ENCODE assay signal across 1 cellular context in the genomic region with DNA sequence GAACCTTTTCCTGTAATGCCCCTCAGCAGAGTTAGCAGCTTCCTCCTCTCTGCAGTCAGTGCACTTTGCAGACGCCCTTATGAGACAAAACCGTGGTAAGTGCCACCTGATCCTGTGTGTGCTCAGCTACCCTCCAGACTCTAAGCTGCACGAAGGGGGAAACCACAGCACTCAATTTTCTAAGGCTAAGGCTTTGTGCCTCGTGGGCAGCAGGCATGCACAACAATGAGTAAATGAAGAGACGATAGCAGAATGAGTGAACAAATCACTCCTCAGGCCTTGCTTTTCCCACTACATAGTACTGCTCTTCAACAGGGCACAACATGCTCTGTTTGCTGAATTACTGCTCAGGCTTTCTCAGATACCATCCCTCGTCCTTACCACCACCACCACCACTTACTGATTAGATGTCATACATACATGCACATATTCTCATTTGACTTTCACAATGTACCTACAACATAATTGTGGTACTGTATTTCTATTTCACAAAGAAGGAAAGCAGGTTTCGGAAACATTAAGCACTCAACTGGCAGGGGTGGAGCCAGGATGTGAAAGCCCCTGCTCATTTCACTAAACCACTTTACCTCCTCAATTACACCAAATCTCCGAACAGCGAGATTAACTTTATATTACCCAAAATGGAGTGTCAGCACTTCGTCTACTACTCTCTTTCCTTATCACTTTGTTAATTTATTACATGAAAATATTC.
TF ChIP-seq lines count a peak whose summit lies in the region.

No MANE protein-coding gene starts in this region.

TF ChIP-seq in GM12878, 131 proteins besides CTCF, POLR2A, EP300 and RAD21 (continued from another document and continues in another):
- TF ChIP-seq ZNF687 (IDR thresholded peaks at IDR 0.05) (peak; percentile 93), CUX1 (IDR thresholded peaks at IDR 0.05; ENCODE audit: insufficient replicate concordance, low read depth, low read length) (peak; percentile 81), JUND (IDR thresholded peaks at IDR 0.05; ENCODE audit: low read depth, low read length) (0 out of 2 replicates have a peak, but pooled peaks have one; percentile 29), NFXL1 (IDR thresholded peaks at IDR 0.05; ENCODE audit: borderline replicate concordance) (no peak), ZZZ3 (IDR thresholded peaks at IDR 0.05; ENCODE audit: control insufficient read depth, insufficient read length, low read depth) (no peak), GATAD2B (conservative IDR thresholded peaks at IDR 0.05; ENCODE audit: low read depth) (peak; percentile 86; the same call in 1 of the 2 replicates), TCF12 (IDR thresholded peaks at IDR 0.05; ENCODE audit: low read depth, low read length) (0 out of 2 replicates have a peak, but pooled peaks have one; percentile 60), STAT3 (IDR thresholded peaks at IDR 0.05; ENCODE audit: low read depth, low read length) (0 out of 2 replicates have a peak, but pooled peaks have one; percentile 12), ELK1 (IDR thresholded peaks at IDR 0.05; ENCODE audit: low read depth, low read length) (no peak), STAT1 (conservative IDR thresholded peaks at IDR 0.05) (no peak), SMAD1 (IDR thresholded peaks at IDR 0.05; ENCODE audit: low read depth, partially characterized antibody) (peak; percentile 53), ZBED1 (IDR thresholded peaks at IDR 0.05; ENCODE audit: borderline replicate concordance) (peak; percentile 58), POLR2AphosphoS2 (IDR thresholded peaks at IDR 0.05; ENCODE audit: low read depth, low read length) (peak; percentile 28; the same call in 1 of the 2 replicates), BHLHE40 (IDR thresholded peaks at IDR 0.05; ENCODE audit: borderline replicate concordance in 1 of 2, low read depth in 2 of 2, low read length in 1 of 2) (peak; percentile 40 to 66; a peak in 3 of 4 replicates), SMARCA5 (IDR thresholded peaks at IDR 0.05) (peak; percentile 59), TCF3 (IDR thresholded peaks at IDR 0.05; ENCODE audit: borderline replicate concordance, insufficient read depth, low read depth, low read length) (peak; percentile 65; the same call in 1 of the 2 replicates), TAF1 (IDR thresholded peaks at IDR 0.05; ENCODE audit: borderline replicate concordance, low read depth, low read length) (peak; percentile 36; the same call in 1 of the 2 replicates), BCL11A (IDR thresholded peaks at IDR 0.05; ENCODE audit: low read depth, low read length) (peak; percentile 77), LARP7 (IDR thresholded peaks at IDR 0.05) (no peak; the same call in 1 of the 2 replicates), NFIC (IDR thresholded peaks at IDR 0.05; ENCODE audit: low read depth, low read length) (peak; percentile 82; the same call in 1 of the 2 replicates), SMAD5 (IDR thresholded peaks at IDR 0.05; ENCODE audit: low read depth) (peak; percentile 76; the same call in 1 of the 2 replicates), POU2F2 (IDR thresholded peaks at IDR 0.05; ENCODE audit: borderline replicate concordance, low read depth, low read length) (peak; percentile 65; the same call in 2 of the 3 replicates), POLR2AphosphoS5 (IDR thresholded peaks at IDR 0.05; ENCODE audit: low read length) (peak; percentile 79; the same call in 1 of the 2 replicates), MEF2A (IDR thresholded peaks at IDR 0.05; ENCODE audit: insufficient read depth, low read depth, low read length) (peak; percentile 41; the same call in 1 of the 2 replicates), ZNF24 (IDR thresholded peaks at IDR 0.05) (0 out of 2 replicates have a peak, but pooled peaks have one; percentile 79), CHD2 (IDR thresholded peaks at IDR 0.05; ENCODE audit: borderline replicate concordance, low read depth, low read length) (peak; percentile 24; the same call in 1 of the 2 replicates), RB1 (IDR thresholded peaks at IDR 0.05; ENCODE audit: borderline replicate concordance) (peak; percentile 61; the same call in 1 of the 2 replicates)
- TF ChIP-seq, protein P1, sequence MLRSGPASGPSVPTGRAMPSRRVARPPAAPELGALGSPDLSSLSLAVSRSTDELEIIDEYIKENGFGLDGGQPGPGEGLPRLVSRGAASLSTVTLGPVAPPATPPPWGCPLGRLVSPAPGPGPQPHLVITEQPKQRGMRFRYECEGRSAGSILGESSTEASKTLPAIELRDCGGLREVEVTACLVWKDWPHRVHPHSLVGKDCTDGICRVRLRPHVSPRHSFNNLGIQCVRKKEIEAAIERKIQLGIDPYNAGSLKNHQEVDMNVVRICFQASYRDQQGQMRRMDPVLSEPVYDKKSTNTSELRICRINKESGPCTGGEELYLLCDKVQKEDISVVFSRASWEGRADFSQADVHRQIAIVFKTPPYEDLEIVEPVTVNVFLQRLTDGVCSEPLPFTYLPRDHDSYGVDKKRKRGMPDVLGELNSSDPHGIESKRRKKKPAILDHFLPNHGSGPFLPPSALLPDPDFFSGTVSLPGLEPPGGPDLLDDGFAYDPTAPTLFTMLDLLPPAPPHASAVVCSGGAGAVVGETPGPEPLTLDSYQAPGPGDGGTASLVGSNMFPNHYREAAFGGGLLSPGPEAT (IDR thresholded peaks at IDR 0.05; ENCODE audit: low read depth) = 0 out of 2 replicates have a peak, but pooled peaks have one; percentile 74
- TF ChIP-seq, protein P2, sequence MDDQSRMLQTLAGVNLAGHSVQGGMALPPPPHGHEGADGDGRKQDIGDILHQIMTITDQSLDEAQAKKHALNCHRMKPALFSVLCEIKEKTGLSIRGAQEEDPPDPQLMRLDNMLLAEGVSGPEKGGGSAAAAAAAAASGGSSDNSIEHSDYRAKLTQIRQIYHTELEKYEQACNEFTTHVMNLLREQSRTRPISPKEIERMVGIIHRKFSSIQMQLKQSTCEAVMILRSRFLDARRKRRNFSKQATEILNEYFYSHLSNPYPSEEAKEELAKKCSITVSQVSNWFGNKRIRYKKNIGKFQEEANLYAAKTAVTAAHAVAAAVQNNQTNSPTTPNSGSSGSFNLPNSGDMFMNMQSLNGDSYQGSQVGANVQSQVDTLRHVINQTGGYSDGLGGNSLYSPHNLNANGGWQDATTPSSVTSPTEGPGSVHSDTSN (IDR thresholded peaks at IDR 0.05; ENCODE audit: insufficient replicate concordance, low read depth, low read length) = no peak
- TF ChIP-seq, protein P3, sequence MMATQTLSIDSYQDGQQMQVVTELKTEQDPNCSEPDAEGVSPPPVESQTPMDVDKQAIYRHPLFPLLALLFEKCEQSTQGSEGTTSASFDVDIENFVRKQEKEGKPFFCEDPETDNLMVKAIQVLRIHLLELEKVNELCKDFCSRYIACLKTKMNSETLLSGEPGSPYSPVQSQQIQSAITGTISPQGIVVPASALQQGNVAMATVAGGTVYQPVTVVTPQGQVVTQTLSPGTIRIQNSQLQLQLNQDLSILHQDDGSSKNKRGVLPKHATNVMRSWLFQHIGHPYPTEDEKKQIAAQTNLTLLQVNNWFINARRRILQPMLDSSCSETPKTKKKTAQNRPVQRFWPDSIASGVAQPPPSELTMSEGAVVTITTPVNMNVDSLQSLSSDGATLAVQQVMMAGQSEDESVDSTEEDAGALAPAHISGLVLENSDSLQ (IDR thresholded peaks at IDR 0.05) = peak; percentile 61; the same call in 1 of the 2 replicates
- TF ChIP-seq, protein P4, sequence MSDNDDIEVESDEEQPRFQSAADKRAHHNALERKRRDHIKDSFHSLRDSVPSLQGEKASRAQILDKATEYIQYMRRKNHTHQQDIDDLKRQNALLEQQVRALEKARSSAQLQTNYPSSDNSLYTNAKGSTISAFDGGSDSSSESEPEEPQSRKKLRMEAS (IDR thresholded peaks at IDR 0.05; ENCODE audit: low read depth, low read length) = peak; percentile 83; the same call in 1 of the 2 replicates
- TF ChIP-seq, protein P5, sequence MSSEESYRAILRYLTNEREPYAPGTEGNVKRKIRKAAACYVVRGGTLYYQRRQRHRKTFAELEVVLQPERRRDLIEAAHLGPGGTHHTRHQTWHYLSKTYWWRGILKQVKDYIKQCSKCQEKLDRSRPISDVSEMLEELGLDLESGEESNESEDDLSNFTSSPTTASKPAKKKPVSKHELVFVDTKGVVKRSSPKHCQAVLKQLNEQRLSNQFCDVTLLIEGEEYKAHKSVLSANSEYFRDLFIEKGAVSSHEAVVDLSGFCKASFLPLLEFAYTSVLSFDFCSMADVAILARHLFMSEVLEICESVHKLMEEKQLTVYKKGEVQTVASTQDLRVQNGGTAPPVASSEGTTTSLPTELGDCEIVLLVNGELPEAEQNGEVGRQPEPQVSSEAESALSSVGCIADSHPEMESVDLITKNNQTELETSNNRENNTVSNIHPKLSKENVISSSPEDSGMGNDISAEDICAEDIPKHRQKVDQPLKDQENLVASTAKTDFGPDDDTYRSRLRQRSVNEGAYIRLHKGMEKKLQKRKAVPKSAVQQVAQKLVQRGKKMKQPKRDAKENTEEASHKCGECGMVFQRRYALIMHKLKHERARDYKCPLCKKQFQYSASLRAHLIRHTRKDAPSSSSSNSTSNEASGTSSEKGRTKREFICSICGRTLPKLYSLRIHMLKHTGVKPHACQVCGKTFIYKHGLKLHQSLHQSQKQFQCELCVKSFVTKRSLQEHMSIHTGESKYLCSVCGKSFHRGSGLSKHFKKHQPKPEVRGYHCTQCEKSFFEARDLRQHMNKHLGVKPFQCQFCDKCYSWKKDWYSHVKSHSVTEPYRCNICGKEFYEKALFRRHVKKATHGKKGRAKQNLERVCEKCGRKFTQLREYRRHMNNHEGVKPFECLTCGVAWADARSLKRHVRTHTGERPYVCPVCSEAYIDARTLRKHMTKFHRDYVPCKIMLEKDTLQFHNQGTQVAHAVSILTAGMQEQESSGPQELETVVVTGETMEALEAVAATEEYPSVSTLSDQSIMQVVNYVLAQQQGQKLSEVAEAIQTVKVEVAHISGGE (CRISPR knock-in tag; IDR thresholded peaks at IDR 0.05) = no peak; the same call in 1 of the 2 replicates
